8 cellular contexts compared by ENCODE assay signal in genomic region chr3:185983495-185984141, GRCh38. TPM values are rescaled to one million over a fixed set of nuclear protein-coding genes. Genes with fewer than 3 reads are reported as not detected.
DNase-seq lines count a peak whose midpoint lies in the region; ATAC-seq and TF ChIP-seq lines count a peak whose summit lies in the region.

No MANE protein-coding gene starts in this region.

- H3K27ac ChIP-seq in effector memory CD4-positive, alpha-beta T cell (ENCODE audit: insufficient read depth, low read length, poor library complexity, severe bottlenecking), result no peak overlapping the region
- no peak overlapping the region for H3K27ac ChIP-seq in lung (ENCODE audit: low read depth in 1 of 2, low read length in 1 of 2)

- CTCF ChIA-PET in activated CD8-positive, alpha-beta T cell treated with anti-CD3 and anti-CD28 coated beads for 36 hours (lab: Charles Lee), result interaction anchor here (0.6 to 3.2 kb wide), 35 partner anchors 9 to 633 kb away, joined by 3 to 32 read pairs (median 4); partner anchors contain the start of genes CRYGS and DNAJB11

- no peaks in the 10 kb centered on the region for H3K36me3 Mint-ChIP-seq in activated CD8-positive, alpha-beta T cell treated with anti-CD3 and anti-CD28 coated beads for 36 hours (ENCODE audit: low read depth)

- no peaks in the 10 kb centered on the region for H3K36me3 ChIP-seq in effector memory CD4-positive, alpha-beta T cell (ENCODE audit: control insufficient read depth, insufficient read depth, low read length)
- no peaks in the 10 kb centered on the region for H3K36me3 ChIP-seq in lung (ENCODE audit: control insufficient read depth in 2 of 2, insufficient read depth in 2 of 2, low read length in 2 of 2)

- WGBS in lung, 2 donors, result 18 to 21% methylated on average over 23 of the region's 23 CpGs

- TF ChIP-seq CTCF in activated CD8-positive, alpha-beta T cell treated with anti-CD3 and anti-CD28 coated beads for 36 hours (IDR thresholded peaks at IDR 0.05), result peak; percentile 98
- TF ChIP-seq CTCF in lung (IDR thresholded peaks at IDR 0.05; ENCODE audit: control extremely low read depth, extremely low read depth), result peak; percentile 89

- no peak overlapping the region for H3K4me3 Mint-ChIP-seq in activated CD8-positive, alpha-beta T cell treated with anti-CD3 and anti-CD28 coated beads for 36 hours

- peaks cover 6% of the 10 kb centered on the region for H3K4me1 Mint-ChIP-seq in activated CD8-positive, alpha-beta T cell treated with anti-CD3 and anti-CD28 coated beads for 36 hours (ENCODE audit: low read depth)

- no peak overlapping the region for H3K4me3 ChIP-seq in effector memory CD4-positive, alpha-beta T cell (ENCODE audit: insufficient read depth, low read depth, low read length, poor library complexity, severe bottlenecking)
- no peak overlapping the region for H3K4me3 ChIP-seq in lung

- peaks cover 6% of the 10 kb centered on the region for H3K27me3 ChIP-seq in effector memory CD4-positive, alpha-beta T cell (replicated peaks; ENCODE audit: control insufficient read depth, insufficient read depth, low read length, poor library complexity, severe bottlenecking)
- H3K27me3 ChIP-seq in lung (ENCODE audit: control insufficient read depth, insufficient read depth), result no peaks in the 10 kb centered on the region

- intact Hi-C loops in activated CD8-positive, alpha-beta T cell treated with anti-CD3 and anti-CD28 coated beads for 36 hours (cut with micrococcal nuclease), result loop anchor here (5.0 to 10.0 kb wide), 3 partner anchors 111 to 559 kb away; partner anchors contain the start of gene CRYGS

- H3K9me3 Mint-ChIP-seq in activated CD8-positive, alpha-beta T cell treated with anti-CD3 and anti-CD28 coated beads for 36 hours, result no peaks in the 10 kb centered on the region

- no peak overlapping the region for H3K27ac Mint-ChIP-seq in activated CD8-positive, alpha-beta T cell treated with anti-CD3 and anti-CD28 coated beads for 36 hours

- DNase-seq in CMK (ENCODE audit: low read depth) (peak; percentile 36), NCI-H526 (lab: John Stamatoyannopoulos, UW) (peak; percentile 9 to 82), lung (ENCODE audit: low spot score) (peak; percentile 79)
- DNase-seq in activated CD8-positive, alpha-beta T cell treated with anti-CD3 and anti-CD28 coated beads for 36 hours, result peak; percentile 66
- DNase-seq in effector memory CD4-positive, alpha-beta T cell, result peak; percentile 16 to 44 (median 35)
- DNase-seq in stimulated activated CD8-positive, alpha-beta memory T cell treated with anti-CD3 and anti-CD28 coated beads, Interleukin-4, amount 100 ng/mL, for 4 hours (ENCODE audit: low read depth in 2 of 2, low spot score in 1 of 2), result peak; percentile 3 to 7

- H3K4me1 ChIP-seq in effector memory CD4-positive, alpha-beta T cell (ENCODE audit: control insufficient read depth, insufficient read depth, low read length, poor library complexity, severe bottlenecking), result peaks cover 4% of the 10 kb centered on the region
- no peaks in the 10 kb centered on the region for H3K4me1 ChIP-seq in lung (ENCODE audit: control insufficient read depth in 2 of 2, insufficient read depth in 2 of 2, low read length in 2 of 2)

- peak; percentile 53 for ATAC-seq in HG02885 (IDR thresholded peaks at IDR 0.05; ENCODE audit: poor library complexity, unreplicated experiment)
- peak; percentile 77 for ATAC-seq in activated CD8-positive, alpha-beta T cell treated with anti-CD3 and anti-CD28 coated beads for 36 hours
- peak; percentile 91 for ATAC-seq in lung (ENCODE audit: insufficient read depth, low FRiP score)
- no peak for ATAC-seq in HG02623 (IDR thresholded peaks at IDR 0.05; ENCODE audit: unreplicated experiment)

- H3K9me3 ChIP-seq in effector memory CD4-positive, alpha-beta T cell (ENCODE audit: control insufficient read depth, low read length), result no peaks in the 10 kb centered on the region
- peaks cover 0 to 2% of the 10 kb centered on the region in 2 donors for H3K9me3 ChIP-seq in lung (ENCODE audit: control insufficient read depth in 2 of 2, insufficient read depth in 1 of 2, low read length in 1 of 2)

- POLR2A ChIA-PET in activated CD8-positive, alpha-beta T cell treated with anti-CD3 and anti-CD28 coated beads for 36 hours (lab: Charles Lee), result interaction anchor here (1.5 kb wide), 1 partner anchor 72 kb away, joined by 3 read pairs; no protein-coding TSS in a partner anchor

- peaks cover 6% of the 10 kb centered on the region for H3K27me3 Mint-ChIP-seq in activated CD8-positive, alpha-beta T cell treated with anti-CD3 and anti-CD28 coated beads for 36 hours

RNA-seq across cellular contexts. Expression of gene TRA2B, which starts 45.8 kb away (rescaled TPM):
- total RNA-seq in activated CD8-positive, alpha-beta T cell treated with anti-CD3 and anti-CD28 coated beads for 36 hours, result 100 to 1,000 TPM; 210 to 219 TPM
- total RNA-seq in lung, result 100 to 1,000 TPM; 107 to 263 TPM
- polyA plus RNA-seq in lung, result 10 to 100 TPM; 61.2 to 83.3 TPM

Comparison
In these comparisons a context has a peak if more than half of its experiments do, and no peak if none do; other contexts are left out.
1. DNase-seq: peak in every context shown above with its lines; median percentile 79 in lung; 66 in activated CD8-positive, alpha-beta T cell treated with anti-CD3 and anti-CD28 coated beads for 36 hours; 46 in NCI-H526; 36 in CMK; 35 in effector memory CD4-positive, alpha-beta T cell; 5 in stimulated activated CD8-positive, alpha-beta memory T cell treated with anti-CD3 and anti-CD28 coated beads, Interleukin-4, amount 100 ng/mL, for 4 hours.